32 cellular contexts compared by ENCODE assay signal in the genomic region with DNA sequence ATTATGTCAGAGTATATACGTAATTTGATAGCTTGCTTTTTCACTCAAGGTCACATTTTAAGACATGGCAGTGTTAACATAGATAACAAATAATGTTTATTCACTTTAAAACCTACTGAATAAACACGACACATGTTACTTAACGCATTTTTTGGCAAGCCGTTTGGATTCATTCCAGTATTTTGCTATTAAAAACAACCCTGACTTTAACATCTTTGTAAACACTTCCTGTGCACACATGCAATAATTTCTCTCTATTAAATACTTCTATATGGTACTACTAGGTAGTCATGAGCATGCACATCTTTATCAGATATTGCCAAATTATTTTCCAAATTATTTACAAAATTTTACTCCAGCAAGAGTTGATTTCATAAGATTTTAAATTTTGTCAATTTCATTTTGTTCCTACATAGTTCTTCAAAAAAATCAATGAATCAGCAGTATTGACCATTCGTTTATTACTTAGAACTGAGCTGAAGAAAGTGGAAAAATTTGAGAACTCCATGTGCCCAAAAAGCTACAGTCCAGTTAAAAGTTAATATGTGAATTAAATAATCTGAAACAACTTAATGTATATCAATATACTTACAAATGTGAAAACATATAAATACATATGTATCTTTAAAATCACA. TPM values are rescaled to one million over a fixed set of nuclear protein-coding genes. Genes with fewer than 3 reads are reported as not detected.
DNase-seq lines count a peak whose midpoint lies in the region; ATAC-seq, FAIRE-seq and TF ChIP-seq lines count a peak whose summit lies in the region.
"Had no signal": no experiment of that assay in that cellular context is flagged by ENCODE, and none has a peak within 500 bp of the region (broad histone marks: within the 10 kb centered on the region; RNA-seq: fewer than 3 reads in every experiment).

No MANE protein-coding gene starts in this region.

- DNase-seq in DMS53 (lab: John Stamatoyannopoulos, UW) (peak; percentile 15), DMS53 treated with DMSO at 0.1 percent for 48 hours (lab: John Stamatoyannopoulos, UW; ENCODE audit: unreplicated experiment) (no peak), NCI-H1436 treated with DMSO at 0.1 percent for 48 hours (lab: John Stamatoyannopoulos, UW) (peak; percentile 27), PC-3 (peak; percentile 39), middle frontal gyrus (ENCODE audit: extremely low spot score, low spot score) (no peak), CD14-positive monocyte (ENCODE audit: low spot score) (no peak)
- DNase-seq: 8988T; activated CD4-positive, alpha-beta T cell treated with anti-CD3 and anti-CD28 coated beads for 4 hours; activated CD8-positive, alpha-beta memory T cell treated with anti-CD3 and anti-CD28 coated beads for 24 hours; activated T-cell treated with anti-CD3 and anti-CD28 coated beads, Interleukin-2, amount 50 U/mL, for 24 hours; body of pancreas; CD4-positive, CD25-positive, alpha-beta regulatory T cell; GOT3; islet precursor cell; KBM-7; left ventricle myocardium superior; midbrain; MM.1S; naive thymus-derived CD8-positive, alpha-beta T cell; NCI-H187 treated with DMSO at 0.1 percent for 48 hours; NCI-H226; NK-92 treated with Interleukin-12 subunit alpha and Interleukin-12 subunit beta, amount 100 ng/mL, for 24 hours; occipital lobe; Right ventricle myocardium superior; stimulated activated CD8-positive, alpha-beta memory T cell treated with anti-CD3 and anti-CD28 coated beads, Interleukin-4, amount 100 ng/mL, for 48 hours; stomach; tibial artery had no signal

- no peak overlapping the region for H3K27ac Mint-ChIP-seq in CD14-positive monocyte
- H3K27ac Mint-ChIP-seq: activated T-cell treated with anti-CD3 and anti-CD28 coated beads, Interleukin-2, amount 50 U/mL, for 24 hours; CD4-positive, CD25-positive, alpha-beta regulatory T cell; naive thymus-derived CD8-positive, alpha-beta T cell; T-helper 2 cell treated with Interferon-gamma antibody and Interleukin-4, amounts not matched to agents 5 μg/mL and 100 μg/mL, for 36 hours had no signal

- H3K9me3 Mint-ChIP-seq in CD14-positive monocyte, result peaks cover 0 to 6% (median 2%) of the 10 kb centered on the region in 7 donors
- H3K9me3 Mint-ChIP-seq: T-helper 2 cell treated with Interferon-gamma antibody and Interleukin-4, amounts not matched to agents 5 μg/mL and 100 μg/mL, for 36 hours had no signal

- TF ChIP-seq CTCF in PC-3 (conservative IDR thresholded peaks at IDR 0.05; ENCODE audit: low read depth, low read length), result no peak
- no peak for TF ChIP-seq CTCF in CD14-positive monocyte (IDR thresholded peaks at IDR 0.05)

- no peak overlapping the region for H2AFZ ChIP-seq in PC-3 (ENCODE audit: low read length)

- BruUV-seq in PC-3 (replicated peaks; lab: Mats Ljungman, UMichigan), result no TSS peak

- H3K9me3 ChIP-seq in PC-3 (ENCODE audit: low read length), result no peaks in the 10 kb centered on the region
- H3K9me3 ChIP-seq: body of pancreas, stomach, tibial artery had no signal

- H3K9ac ChIP-seq in PC-3 (ENCODE audit: low read length), result no peak overlapping the region

- H3K36me3 Mint-ChIP-seq in CD14-positive monocyte, result no peaks in the 10 kb centered on the region
- H3K36me3 Mint-ChIP-seq: CD4-positive, CD25-positive, alpha-beta regulatory T cell; naive thymus-derived CD8-positive, alpha-beta T cell had no signal

- no peak overlapping the region for H3K4me2 ChIP-seq in PC-3 (ENCODE audit: low read length)

- intact Hi-C loops in PC-3 (cut with micrococcal nuclease) (no loop called here), CD14-positive monocyte (cut with micrococcal nuclease) (loop anchor here in 1 of 2 donors (5.0 kb wide), 1 partner anchor 129 kb away; no protein-coding TSS in a partner anchor)

- no peaks in the 10 kb centered on the region for H4K20me1 ChIP-seq in PC-3 (ENCODE audit: low read length)

- CTCF ChIA-PET in PC-3 (lab: Charles Lee), result no interaction called here

- no peaks in the 10 kb centered on the region for H3K27me3 Mint-ChIP-seq in CD14-positive monocyte (ENCODE audit: low read depth in 3 of 3)
- H3K27me3 Mint-ChIP-seq: activated T-cell treated with anti-CD3 and anti-CD28 coated beads, Interleukin-2, amount 50 U/mL, for 24 hours; CD4-positive, CD25-positive, alpha-beta regulatory T cell; naive thymus-derived CD8-positive, alpha-beta T cell had no signal

- POLR2A ChIA-PET in PC-3 (lab: Charles Lee; ENCODE audit: unreplicated experiment), result no interaction called here

- H3F3A ChIP-seq in PC-3 (ENCODE audit: low read length, unreplicated experiment), result no peaks in the 10 kb centered on the region

- no peaks in the 10 kb centered on the region for H3K4me1 Mint-ChIP-seq in CD14-positive monocyte
- H3K4me1 Mint-ChIP-seq: CD4-positive, CD25-positive, alpha-beta regulatory T cell; naive thymus-derived CD8-positive, alpha-beta T cell had no signal

- H3K36me3 ChIP-seq in PC-3 (ENCODE audit: low read depth, low read length), result no peaks in the 10 kb centered on the region
- H3K36me3 ChIP-seq: stomach, tibial artery had no signal

- H3K79me2 ChIP-seq in PC-3 (ENCODE audit: low read length), result no peaks in the 10 kb centered on the region

- ATAC-seq in PC-3 (peak; percentile 70), HG02884 (IDR thresholded peaks at IDR 0.05; ENCODE audit: unreplicated experiment) (no peak)
- ATAC-seq: body of pancreas; left ventricle myocardium superior; naive thymus-derived CD8-positive, alpha-beta T cell had no signal

- H3K27ac ChIP-seq in PC-3 (ENCODE audit: low read length), result no peak overlapping the region
- H3K27ac ChIP-seq: body of pancreas, skin epidermis, stomach, tibial artery had no signal

- no peak overlapping the region for H3K4me3 ChIP-seq in PC-3 (ENCODE audit: low read length)
- H3K4me3 ChIP-seq: body of pancreas, skin epidermis, stomach, tibial artery had no signal

- no peak overlapping the region for H3K4me3 Mint-ChIP-seq in CD14-positive monocyte
- H3K4me3 Mint-ChIP-seq: activated T-cell treated with anti-CD3 and anti-CD28 coated beads, Interleukin-2, amount 50 U/mL, for 24 hours; CD4-positive, CD25-positive, alpha-beta regulatory T cell; naive thymus-derived CD8-positive, alpha-beta T cell; T-helper 2 cell treated with Interferon-gamma antibody and Interleukin-4, amounts not matched to agents 5 μg/mL and 100 μg/mL, for 36 hours had no signal

- H3K4me1 ChIP-seq in PC-3 (ENCODE audit: insufficient read depth, low read length), result no peaks in the 10 kb centered on the region
- H3K4me1 ChIP-seq: tibial artery had no signal

- H3K9me2 ChIP-seq in PC-3 (replicated peaks; ENCODE audit: low read length), result no peaks in the 10 kb centered on the region

- FAIRE-seq in islet of Langerhans (lab: Jason Lieb, UNC), result peak; percentile 86

- no peaks in the 10 kb centered on the region for H3K27me3 ChIP-seq in PC-3 (ENCODE audit: low read length)
- H3K27me3 ChIP-seq: body of pancreas, stomach, tibial artery had no signal

RNA-seq across cellular contexts. Expression of gene THSD7A, which starts 26.8 kb away (rescaled TPM):
- total RNA-seq in PC-3 (2014; rRNA removed), result 0.04 and 0.06 TPM in 2 replicates
- not detected for polyA plus RNA-seq in CD14-positive monocyte
- total RNA-seq: G401; naive thymus-derived CD8-positive, alpha-beta T cell had no signal
- polyA plus RNA-seq: CD4-positive, CD25-positive, alpha-beta regulatory T cell; naive thymus-derived CD8-positive, alpha-beta T cell had no signal

Comparison
In these comparisons a context has a peak if more than half of its experiments do, and no peak if none do; other contexts are left out.
1. DNase-seq: peak in DMS53 (single experiment), NCI-H1436 treated with DMSO at 0.1 percent for 48 hours (single experiment) and PC-3 (single experiment); none in DMS53 treated with DMSO at 0.1 percent for 48 hours (single experiment), middle frontal gyrus (single experiment) and CD14-positive monocyte (single experiment).